19 cellular contexts compared by ENCODE assay signal in genomic region chr10:130222381-130222780, GRCh38.
DNase-seq lines count a peak whose midpoint lies in the region; TF ChIP-seq lines count a peak whose summit lies in the region.
"Had no signal": no experiment of that assay in that cellular context is flagged by ENCODE, and none has a peak within 500 bp of the region (broad histone marks: within the 10 kb centered on the region; RNA-seq: fewer than 3 reads in every experiment).

No MANE protein-coding gene starts in this region.

- WGBS in sigmoid colon, 2 donors = 90 to 93% methylated on average over 8 of the region's 8 CpGs

- TF ChIP-seq EP300 in sigmoid colon (IDR thresholded peaks at IDR 0.05) = no peak

- TF ChIP-seq CTCF in sigmoid colon (IDR thresholded peaks at IDR 0.05) = no peak

- H3K36me3 Mint-ChIP-seq in T-helper 2 cell treated with Interferon-gamma antibody and Interleukin-4, amounts not matched to agents 5 μg/mL and 100 μg/mL, for 36 hours (ENCODE audit: low read depth) = no peaks in the 10 kb centered on the region

- intact Hi-C loops in sigmoid colon (cut with DNase I) = no loop called here

- H3K27ac Mint-ChIP-seq in T-helper 2 cell treated with Interferon-gamma antibody and Interleukin-4, amounts not matched to agents 5 μg/mL and 100 μg/mL, for 36 hours = no peak overlapping the region
- H3K27ac Mint-ChIP-seq: CD8-positive, alpha-beta memory T cell had no signal

- no peak overlapping the region for H3K4me3 ChIP-seq in sigmoid colon
- H3K4me3 ChIP-seq: SK-N-MC had no signal

- no peaks in the 10 kb centered on the region for H3K4me1 ChIP-seq in sigmoid colon

- no peak for TF ChIP-seq POLR2A in sigmoid colon (IDR thresholded peaks at IDR 0.05)

- H3K27me3 ChIP-seq in sigmoid colon = no peaks in the 10 kb centered on the region

- no peaks in the 10 kb centered on the region for H3K4me1 Mint-ChIP-seq in T-helper 2 cell treated with Interferon-gamma antibody and Interleukin-4, amounts not matched to agents 5 μg/mL and 100 μg/mL, for 36 hours (ENCODE audit: low read depth)
- H3K4me1 Mint-ChIP-seq: CD8-positive, alpha-beta memory T cell had no signal

- no peak overlapping the region for H3K4me3 Mint-ChIP-seq in T-helper 2 cell treated with Interferon-gamma antibody and Interleukin-4, amounts not matched to agents 5 μg/mL and 100 μg/mL, for 36 hours
- H3K4me3 Mint-ChIP-seq: CD8-positive, alpha-beta memory T cell had no signal

- peak; percentile 54 for DNase-seq in activated effector memory CD4-positive, alpha-beta T cell treated with anti-CD3 and anti-CD28 coated beads, Interleukin-2, amount 50 U/mL, for 16 hours
- no peak for DNase-seq in activated effector memory CD4-positive, alpha-beta T cell treated with Interleukin-2 at 50 U/mL for 16 hours
- DNase-seq in islet precursor cell (peak; percentile 36), sigmoid colon (peak; percentile 27), NCI-H345 treated with DMSO at 0.1 percent for 48 hours (lab: John Stamatoyannopoulos, UW; ENCODE audit: unreplicated experiment) (no peak), putamen (ENCODE audit: low spot score) (no peak)
- no peak for DNase-seq in T-helper 2 cell treated with Interferon-gamma antibody and Interleukin-4, amounts not matched to agents 5 μg/mL and 100 μg/mL, for 36 hours (ENCODE audit: low spot score)
- DNase-seq: AML-193; C1 segment of cervical spinal cord; Calu3; CD8-positive, alpha-beta memory T cell; NCI-H1694; NCI-H2081 treated with DMSO at 0.1 percent for 48 hours; NCI-H2171 treated with DMSO at 0.1 percent for 48 hours; NCI-H446; NCI-H526 treated with DMSO at 0.1 percent for 48 hours; PC-3; SHP77 treated with DMSO at 0.1 percent for 48 hours had no signal

- peaks cover 12% of the 10 kb centered on the region for H3K9me3 Mint-ChIP-seq in T-helper 2 cell treated with Interferon-gamma antibody and Interleukin-4, amounts not matched to agents 5 μg/mL and 100 μg/mL, for 36 hours

- H3K27me3 Mint-ChIP-seq in T-helper 2 cell treated with Interferon-gamma antibody and Interleukin-4, amounts not matched to agents 5 μg/mL and 100 μg/mL, for 36 hours (ENCODE audit: low read depth) = no peaks in the 10 kb centered on the region

- H3K9me3 ChIP-seq in sigmoid colon = peaks cover 0 to 3% (median 0%) of the 10 kb centered on the region in 4 donors

- no peak overlapping the region for H3K27ac ChIP-seq in sigmoid colon
- H3K27ac ChIP-seq: SK-N-MC had no signal

- no peaks in the 10 kb centered on the region for H3K36me3 ChIP-seq in sigmoid colon

Comparison
In these comparisons a context has a peak if more than half of its experiments do, and no peak if none do; other contexts are left out.
1. DNase-seq: peak in activated effector memory CD4-positive, alpha-beta T cell treated with anti-CD3 and anti-CD28 coated beads, Interleukin-2, amount 50 U/mL, for 16 hours (single experiment), islet precursor cell (single experiment) and sigmoid colon (single experiment); none in activated effector memory CD4-positive, alpha-beta T cell treated with Interleukin-2 at 50 U/mL for 16 hours (single experiment), NCI-H345 treated with DMSO at 0.1 percent for 48 hours (single experiment), T-helper 2 cell treated with Interferon-gamma antibody and Interleukin-4, amounts not matched to agents 5 μg/mL and 100 μg/mL, for 36 hours (single experiment) and putamen (single experiment).